ENCODE assay signal across 8 cellular contexts in genomic region chr10:97334370-97335175, GRCh38. TPM values are rescaled to one million over a fixed set of nuclear protein-coding genes. Genes with fewer than 3 reads are reported as not detected.
DNase-seq lines count a peak whose midpoint lies in the region; ATAC-seq lines count a peak whose summit lies in the region.

Gene FRAT2 (minus strand): TSS chr10:97334729. CDS start chr10:97334572, 157 bp downstream.

- ATAC-seq in GM18873 (IDR thresholded peaks at IDR 0.05; ENCODE audit: low FRiP score, unreplicated experiment) = peak; percentile 76
- peak; percentile 84 for ATAC-seq in HG03108 (IDR thresholded peaks at IDR 0.05; ENCODE audit: unreplicated experiment)

- DNase-seq in AG08396 (ENCODE audit: low spot score) = peak; percentile 99
- peak; percentile 82 for DNase-seq in NCI-H345 (lab: John Stamatoyannopoulos, UW)
- DNase-seq in activated CD4-positive, alpha-beta T cell treated with anti-CD3 and anti-CD28 coated beads for 24 hours (ENCODE audit: low read depth in 2 of 2) = peak; percentile 78 to 81
- DNase-seq in cerebellum (ENCODE audit: low spot score) = peak; percentile 98
- DNase-seq in kidney glomerular epithelial cell (lab: John Stamatoyannopoulos, UW) = peak; percentile 77
- peak; percentile 93 for DNase-seq in stimulated activated CD4-positive, alpha-beta T cell treated with anti-CD3 and anti-CD28 coated beads, Interleukin-15, amount 100 ng/mL, for 24 hours

RNA-seq across cellular contexts. Expression of gene FRAT2, which starts in this region (rescaled TPM):
- 7.5 TPM for total RNA-seq in cerebellum

Comparison
In these comparisons a context has a peak if more than half of its experiments do, and no peak if none do; other contexts are left out.
1. Peak in every context shown above with its lines: DNase-seq and ATAC-seq.